ENCODE assay signal across 8 cellular contexts in the genomic region with DNA sequence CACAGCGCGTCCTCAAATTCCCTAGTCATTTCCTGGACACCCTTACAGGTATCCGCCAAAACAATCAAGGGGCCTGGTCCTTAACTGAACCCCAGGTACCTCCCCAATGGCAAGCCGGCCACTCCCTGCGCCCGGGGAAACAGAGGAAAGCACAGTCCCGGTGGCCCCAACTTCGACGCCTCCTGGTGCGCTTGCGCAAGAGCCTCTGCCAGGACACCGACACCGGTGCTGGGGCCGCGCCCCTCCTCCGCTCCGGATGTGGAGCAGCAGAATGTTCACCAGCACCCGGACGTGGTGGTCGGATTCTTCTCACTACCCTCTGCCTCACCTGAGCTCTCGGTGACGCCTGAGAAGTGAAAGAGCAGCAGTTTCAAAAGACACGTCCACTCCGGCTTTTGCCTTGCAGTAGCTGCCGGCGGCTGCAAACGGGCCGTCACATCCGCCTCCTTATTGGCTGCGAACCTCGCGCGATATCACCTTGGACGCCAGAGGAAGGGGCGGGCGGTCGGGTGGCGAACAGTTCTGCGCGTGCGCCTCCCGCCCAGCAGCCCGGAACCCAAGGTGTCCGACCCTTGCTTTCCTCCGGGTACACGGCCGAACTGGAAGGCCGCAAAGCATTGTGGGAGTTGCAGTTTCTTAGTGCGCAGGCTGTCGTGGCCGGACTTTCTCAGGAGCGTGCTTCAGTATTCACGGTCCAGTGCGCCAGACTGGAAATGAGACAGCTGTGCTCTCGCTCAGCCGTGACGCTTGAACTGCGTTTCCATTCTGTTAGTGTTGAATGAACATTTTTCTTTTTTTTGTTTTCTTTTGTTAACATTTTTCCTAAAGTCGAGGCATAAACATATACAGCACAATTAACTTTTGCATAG. TPM values are rescaled to one million over a fixed set of nuclear protein-coding genes. Genes with fewer than 3 reads are reported as not detected.
DNase-seq lines count a peak whose midpoint lies in the region; ATAC-seq, FAIRE-seq and TF ChIP-seq lines count a peak whose summit lies in the region.

Gene TXNDC9 (minus strand): TSS at position 423 of the 869 bp plus-strand sequence. CDS start 3,123 bp downstream, outside the sequence.

- H3K9me1 ChIP-seq in keratinocyte (ENCODE audit: control insufficient read depth, extremely low read depth, insufficient read depth, low read length), result no peaks in the 10 kb centered on the region

- peak within 1 kb of the TSS; percentile 92 for H3K27ac ChIP-seq in keratinocyte (ENCODE audit: control insufficient read depth, insufficient read depth, low read length)

- H3K27me3 ChIP-seq in keratinocyte (ENCODE audit: control insufficient read depth, extremely low read depth, insufficient read depth, low read length), result no peaks in the 10 kb centered on the region

- ATAC-seq in GM19043 (IDR thresholded peaks at IDR 0.05; ENCODE audit: low read depth, unreplicated experiment) (peak; percentile 67), HG03354 (IDR thresholded peaks at IDR 0.05; ENCODE audit: poor library complexity, severe bottlenecking, unreplicated experiment) (peak; percentile 71)

- no peaks in the 10 kb centered on the region for H3K9me3 ChIP-seq in keratinocyte (ENCODE audit: control insufficient read depth, low read depth, low read length)

- DNase-seq in AG20443 (ENCODE audit: low spot score), result peak; percentile 99
- peak; percentile 99 for DNase-seq in NCI-H446 (lab: John Stamatoyannopoulos, UW)
- peak; percentile 95 for DNase-seq in activated CD4-positive, CD25-positive, alpha-beta regulatory T cell treated with anti-CD3 and anti-CD28 coated beads, Interleukin-2, amount 50 U/mL, for 16 hours (ENCODE audit: low read depth, low spot score)
- peak; percentile 59 to 96 for DNase-seq in cerebellar nuclear complex (lab: John Stamatoyannopoulos, UW)
- peak; percentile 95 for DNase-seq in keratinocyte (ENCODE audit: low read depth, low spot score)
- DNase-seq in stimulated activated CD4-positive, alpha-beta T cell treated with anti-CD3 and anti-CD28 coated beads, Interleukin-15, amount 100 ng/mL, for 1 hour (ENCODE audit: low read depth in 1 of 2, low spot score in 1 of 2), result peak; percentile 91 to 94

- H3K36me3 ChIP-seq in keratinocyte (ENCODE audit: control insufficient read depth in 2 of 2, extremely low read depth in 1 of 2, insufficient read depth in 2 of 2, low read length in 2 of 2), result peaks cover 6 to 8% of the 10 kb centered on the region in 2 experiments

- peak within 1 kb of the TSS; percentile 82 for H3K4me2 ChIP-seq in keratinocyte (ENCODE audit: control insufficient read depth, extremely low read depth, insufficient read depth, low read depth, low read length)

- peak within 1 kb of the TSS; percentile 72 to 96 (median 84) for H3K4me3 ChIP-seq in keratinocyte (ENCODE audit: control insufficient read depth in 2 of 3, extremely low read depth in 1 of 3, insufficient read depth in 2 of 3, low read depth in 1 of 3, low read length in 3 of 3)

- TF ChIP-seq CTCF in keratinocyte (optimal IDR thresholded peaks at IDR 0.05 in 1 of 3, IDR thresholded peaks at IDR 0.05 in 1 of 3, conservative IDR thresholded peaks at IDR 0.05 in 1 of 3; ENCODE audit: extremely low read depth in 1 of 3, insufficient read depth in 2 of 3, low read length in 3 of 3), result peak in 1 of 3 experiments; percentile 17

- peaks cover 10% of the 10 kb centered on the region for H4K20me1 ChIP-seq in keratinocyte (ENCODE audit: control insufficient read depth, extremely low read depth, insufficient read depth, low read length)

- peak; percentile 17 for FAIRE-seq in keratinocyte (lab: Jason Lieb, UNC)

- H2AFZ ChIP-seq in keratinocyte (ENCODE audit: control insufficient read depth, low read length), result peak within 1 kb of the TSS; percentile 100

- peaks cover 84% of the 10 kb centered on the region for H3K79me2 ChIP-seq in keratinocyte (ENCODE audit: control insufficient read depth, insufficient read depth, low read length)

- dilution Hi-C loops in keratinocyte (cut with MboI; ENCODE audit: extremely low pct_ligation_motif_present, low sequenced_read_pairs), result no loop called here

- H3K9ac ChIP-seq in keratinocyte (ENCODE audit: control insufficient read depth, extremely low read depth, insufficient read depth, low read length), result peak within 1 kb of the TSS; percentile 93

- H3K4me1 ChIP-seq in keratinocyte (ENCODE audit: control insufficient read depth, extremely low read depth, insufficient read depth, low read length), result peaks cover 23% of the 10 kb centered on the region

RNA-seq across cellular contexts. Expression of gene TXNDC9, which starts in this region (rescaled TPM):
- 46.4 to 73.3 TPM (median 62.4 TPM) in 3 replicates for polyA plus RNA-seq in keratinocyte
- polyA plus RNA-seq in keratinocyte (2011; ENCODE audit: low read depth), result 38.0 TPM
- 50.4 and 88.9 TPM in 2 replicates for polyA plus RNA-seq in keratinocyte (2011; cell fraction: cytosol; rRNA removed)
- polyA plus RNA-seq in keratinocyte (2011; cell fraction: nucleus; rRNA removed), result 43.8 and 54.8 TPM in 2 replicates
- 22.0 and 46.8 TPM in 2 replicates for polyA plus RNA-seq in keratinocyte (2012; ENCODE audit: low replicate concordance)
- 3.7 to 29.1 TPM (median 19.1 TPM) in 3 replicates for polyA minus RNA-seq in keratinocyte
- polyA minus RNA-seq in keratinocyte (2011; cell fraction: cytosol; rRNA and poly(A)+ RNA removed), result 33.8 TPM
- 10.8 and 20.6 TPM in 2 replicates for polyA minus RNA-seq in keratinocyte (2011; cell fraction: nucleus; rRNA and poly(A)+ RNA removed)

Comparison
In these comparisons a context has a peak if more than half of its experiments do, and no peak if none do; other contexts are left out.
1. Peak in every context shown above with its lines: DNase-seq, ATAC-seq, H3K4me3 ChIP-seq and H3K27ac ChIP-seq.